In genomic region chr22:19517919-19518567, GRCh38 we compare ENCODE assay signal across 27 cellular contexts. TPM values are rescaled to one million over a fixed set of nuclear protein-coding genes. Genes with fewer than 3 reads are reported as not detected.
DNase-seq lines count a peak whose midpoint lies in the region; ATAC-seq lines count a peak whose summit lies in the region.
"Had no signal": no experiment of that assay in that cellular context is flagged by ENCODE, and none has a peak within 500 bp of the region (broad histone marks: within the 10 kb centered on the region; RNA-seq: fewer than 3 reads in every experiment).

No MANE protein-coding gene starts in this region.

- no peak overlapping the region for H3K27ac Mint-ChIP-seq in activated CD4-positive, alpha-beta memory T cell treated with anti-CD3 and anti-CD28 coated beads, Interleukin-2, amount 10 ng/mL, durations not matched to agents 7 days and 5 days

- H3K4me1 Mint-ChIP-seq in activated CD4-positive, alpha-beta memory T cell treated with anti-CD3 and anti-CD28 coated beads, Interleukin-2, amount 10 ng/mL, durations not matched to agents 7 days and 5 days = peaks cover 4% of the 10 kb centered on the region

- no peak overlapping the region for H2BK5ac ChIP-seq in neuronal stem cell (ENCODE audit: low read length)

- peaks cover 7% of the 10 kb centered on the region in 2 donors for H3K4me1 ChIP-seq in neuronal stem cell (ENCODE audit: control insufficient read depth in 2 of 2, insufficient read depth in 1 of 2, low read depth in 1 of 2, low read length in 2 of 2)
- H3K4me1 ChIP-seq: HAP-1 had no signal

- H2AFZ ChIP-seq in neuronal stem cell (ENCODE audit: low read length) = no peak overlapping the region
- H2AFZ ChIP-seq: GM23248, PC-9 had no signal

- H3K4ac ChIP-seq in neuronal stem cell (ENCODE audit: low read length) = no peak overlapping the region

- no peak overlapping the region for H3K4me3 Mint-ChIP-seq in activated CD4-positive, alpha-beta memory T cell treated with anti-CD3 and anti-CD28 coated beads, Interleukin-2, amount 10 ng/mL, durations not matched to agents 7 days and 5 days

- H3K27ac ChIP-seq in neuronal stem cell (replicated peaks; ENCODE audit: low read length) = no peak overlapping the region
- H3K27ac ChIP-seq: C4-2B, GM23248, HL-60, PC-9, RWPE1 had no signal

- H3K4me2 ChIP-seq in neuronal stem cell (ENCODE audit: insufficient read depth, low read length, poor library complexity, severe bottlenecking) = no peak overlapping the region
- H3K4me2 ChIP-seq: PC-9 had no signal

- no peak overlapping the region for H3K14ac ChIP-seq in neuronal stem cell (ENCODE audit: low read length)

- peaks cover 0 to 10% (median 2%) of the 10 kb centered on the region in 3 experiments for H3K27me3 ChIP-seq in neuronal stem cell (ENCODE audit: control insufficient read depth in 3 of 3, insufficient read depth in 3 of 3, low read depth in 1 of 3, low read length in 3 of 3)

- CTCF ChIA-PET in activated CD4-positive, alpha-beta memory T cell treated with anti-CD3 and anti-CD28 coated beads, Interleukin-2, amount 10 ng/mL, durations not matched to agents 7 days and 5 days (lab: Charles Lee) = no interaction called here

- H2BK12ac ChIP-seq in neuronal stem cell (ENCODE audit: low read length) = no peak overlapping the region

- POLR2A ChIA-PET in activated CD4-positive, alpha-beta memory T cell treated with anti-CD3 and anti-CD28 coated beads, Interleukin-2, amount 10 ng/mL, durations not matched to agents 7 days and 5 days (lab: Charles Lee) = no interaction called here

- no peak overlapping the region for H2BK15ac ChIP-seq in neuronal stem cell (ENCODE audit: low read length)

- H3K9ac ChIP-seq in neuronal stem cell (ENCODE audit: low read depth, low read length, poor library complexity) = no peak overlapping the region
- H3K9ac ChIP-seq: GM23248 had no signal

- peaks cover 15 to 71% of the 10 kb centered on the region in 2 donors for H3K36me3 ChIP-seq in neuronal stem cell (replicated peaks in 1 of 2; ENCODE audit: control insufficient read depth in 2 of 2, insufficient read depth in 2 of 2, low read length in 2 of 2)

- ATAC-seq in Right ventricle myocardium superior (ENCODE audit: poor library complexity) (no peak), left ventricle myocardium superior (no peak), left lobe of liver (no peak)
- ATAC-seq: HepG2 had no signal

- peaks cover 0 to 7% of the 10 kb centered on the region in 2 donors for H3K9me3 ChIP-seq in neuronal stem cell (replicated peaks in 1 of 2; ENCODE audit: control insufficient read depth in 2 of 2, insufficient read depth in 1 of 2, low read depth in 1 of 2, low read length in 2 of 2)
- H3K9me3 ChIP-seq: HAP-1 had no signal

- peaks cover 4% of the 10 kb centered on the region for H3K27me3 Mint-ChIP-seq in activated CD4-positive, alpha-beta memory T cell treated with anti-CD3 and anti-CD28 coated beads, Interleukin-2, amount 10 ng/mL, durations not matched to agents 7 days and 5 days

- no CpG with 5 or more reads among the region's 11 CpGs for WGBS in neuronal stem cell (ENCODE audit: extremely low coverage in 2 of 2, insufficient read length in 2 of 2, insufficient replicate concordance in 1 of 2), 2 donors

- H3K9me3 Mint-ChIP-seq in activated CD4-positive, alpha-beta memory T cell treated with anti-CD3 and anti-CD28 coated beads, Interleukin-2, amount 10 ng/mL, durations not matched to agents 7 days and 5 days = no peaks in the 10 kb centered on the region

- H3K4me3 ChIP-seq in neuronal stem cell (ENCODE audit: low read length in 2 of 2) = no peak overlapping the region
- H3K4me3 ChIP-seq: GM23248, HAP-1, PC-9 had no signal

- H3K79me1 ChIP-seq in neuronal stem cell (ENCODE audit: low read depth, low read length) = no peaks in the 10 kb centered on the region

- H2BK120ac ChIP-seq in neuronal stem cell (ENCODE audit: low read depth, low read length) = no peak overlapping the region

- DNase-seq in Right ventricle myocardium superior (peak; percentile 13), left ventricle myocardium superior (no peak), left lobe of liver (ENCODE audit: low spot score) (peak; percentile 35), neuronal stem cell (ENCODE audit: low spot score) (no peak), NCI-H187 (lab: John Stamatoyannopoulos, UW) (no peak), retina (no peak)
- DNase-seq in activated CD4-positive, alpha-beta memory T cell treated with anti-CD3 and anti-CD28 coated beads, Interleukin-2, amount 10 ng/mL, durations not matched to agents 7 days and 5 days = no peak
- no peak for DNase-seq in activated CD8-positive, alpha-beta memory T cell treated with anti-CD3 and anti-CD28 coated beads for 24 hours
- DNase-seq: GM23248, KBM-7, MM.1S, NCI-H1048, NCI-H1417 treated with DMSO at 0.1 percent for 48 hours, NCI-H187 treated with DMSO at 0.1 percent for 48 hours, NCI-H2227 treated with DMSO at 0.1 percent for 48 hours, NCI-H510A treated with DMSO at 0.1 percent for 48 hours, NCI-H748 treated with DMSO at 0.1 percent for 48 hours, PC-9, SIG-M5 had no signal

- peak overlapping the region; percentile 4 for H3K18ac ChIP-seq in neuronal stem cell (ENCODE audit: low read length)

- intact Hi-C loops in Right ventricle myocardium superior (cut with DNase I) (no loop called here), left ventricle myocardium superior (cut with micrococcal nuclease) (no loop called here)

- H4K91ac ChIP-seq in neuronal stem cell (ENCODE audit: low read depth, low read length, poor library complexity) = no peak overlapping the region

- H2AK5ac ChIP-seq in neuronal stem cell (ENCODE audit: low read depth, low read length) = no peak overlapping the region

- no peak overlapping the region for H4K8ac ChIP-seq in neuronal stem cell (ENCODE audit: low read depth, low read length)

- peak overlapping the region; percentile 69 for H3K23ac ChIP-seq in neuronal stem cell (ENCODE audit: low read depth, low read length, poor library complexity)

- peaks cover 36% of the 10 kb centered on the region for H3K36me3 Mint-ChIP-seq in activated CD4-positive, alpha-beta memory T cell treated with anti-CD3 and anti-CD28 coated beads, Interleukin-2, amount 10 ng/mL, durations not matched to agents 7 days and 5 days (ENCODE audit: low read depth)

RNA-seq across cellular contexts. Expression of gene CLDN5, which starts 6.2 kb away (rescaled TPM):
- total RNA-seq in Right ventricle myocardium superior (23.9 TPM), left ventricle myocardium superior (25.5 TPM), left lobe of liver (10.4 TPM)
- polyA plus RNA-seq in neuronal stem cell (2013, experiment 1 of 2) = 2.0 TPM
- polyA plus RNA-seq in neuronal stem cell (2013, experiment 2 of 2) = 2.1 TPM
- under 1 TPM in 1 of 2 experiments, not detected in 1; 0.38 TPM for total RNA-seq in activated CD4-positive, alpha-beta memory T cell treated with anti-CD3 and anti-CD28 coated beads, Interleukin-2, amount 10 ng/mL, durations not matched to agents 7 days and 5 days
- total RNA-seq: A172, GM23248, HepG2, HT-29, PC-9 had no signal
- polyA plus RNA-seq: AG04450, GM23248, HepG2 had no signal

RNA-seq across cellular contexts. Expression of gene CDC45, which starts 38.3 kb away (rescaled TPM):
- total RNA-seq in Right ventricle myocardium superior (0.62 TPM), left ventricle myocardium superior (0.67 TPM), left lobe of liver (0.65 TPM)
- 17.8 TPM for polyA plus RNA-seq in neuronal stem cell (2013, experiment 1 of 2)
- polyA plus RNA-seq in neuronal stem cell (2013, experiment 2 of 2) = 18.0 TPM
- 10 to 100 TPM; 53.2 to 56.2 TPM for total RNA-seq in activated CD4-positive, alpha-beta memory T cell treated with anti-CD3 and anti-CD28 coated beads, Interleukin-2, amount 10 ng/mL, durations not matched to agents 7 days and 5 days

RNA-seq across cellular contexts. Expression of gene UFD1, which starts 39.0 kb away (rescaled TPM):
- total RNA-seq in Right ventricle myocardium superior (43.5 TPM), left ventricle myocardium superior (44.5 TPM), left lobe of liver (28.4 TPM)
- polyA plus RNA-seq in neuronal stem cell (2013, experiment 1 of 2) = 62.6 TPM
- polyA plus RNA-seq in neuronal stem cell (2013, experiment 2 of 2) = 57.2 TPM
- total RNA-seq in activated CD4-positive, alpha-beta memory T cell treated with anti-CD3 and anti-CD28 coated beads, Interleukin-2, amount 10 ng/mL, durations not matched to agents 7 days and 5 days = 10 to 100 TPM; 62.1 to 65.6 TPM

Comparison
In these comparisons a context has a peak if more than half of its experiments do, and no peak if none do; other contexts are left out.
1. DNase-seq: peak in Right ventricle myocardium superior (single experiment) and left lobe of liver (single experiment); none in left ventricle myocardium superior (single experiment), neuronal stem cell (single experiment), NCI-H187 (0 of 2), activated CD4-positive, alpha-beta memory T cell treated with anti-CD3 and anti-CD28 coated beads, Interleukin-2, amount 10 ng/mL, durations not matched to agents 7 days and 5 days (single experiment), activated CD8-positive, alpha-beta memory T cell treated with anti-CD3 and anti-CD28 coated beads for 24 hours (single experiment) and retina (single experiment).
2. RNA of gene CDC45, which starts 38.3 kb away (total RNA-seq): 53.2 to 56.2 TPM in activated CD4-positive, alpha-beta memory T cell treated with anti-CD3 and anti-CD28 coated beads, Interleukin-2, amount 10 ng/mL, durations not matched to agents 7 days and 5 days; 0.67 TPM in left ventricle myocardium superior (single experiment), 0.65 TPM in left lobe of liver (single experiment) and 0.62 TPM in Right ventricle myocardium superior (single experiment); every median in the first group is over 10 times any median in the second.